8 cellular contexts compared by ENCODE assay signal in the genomic region with DNA sequence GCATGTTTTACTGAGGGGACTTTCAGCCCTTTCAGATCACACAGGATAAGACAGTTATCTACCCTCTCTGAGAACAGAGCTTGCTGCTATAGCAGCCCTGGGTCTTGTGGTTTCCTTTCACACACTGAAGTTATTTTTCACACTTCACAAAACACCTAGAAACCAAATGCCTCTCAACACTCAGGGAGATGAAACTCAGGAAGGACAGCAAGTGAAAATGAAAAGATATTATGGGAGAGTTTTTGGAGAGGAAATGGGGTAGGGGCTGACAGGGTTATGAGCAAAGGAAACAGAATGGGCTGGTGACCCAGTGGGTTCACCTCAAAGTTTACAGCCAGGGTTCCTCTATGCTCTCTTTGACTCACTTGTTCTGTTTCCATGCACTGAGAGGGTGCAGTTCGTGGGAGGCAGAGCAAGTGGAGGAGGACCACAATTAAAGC. TPM values are rescaled to one million over a fixed set of nuclear protein-coding genes. Genes with fewer than 3 reads are reported as not detected.
A peak's percentile ranks its signal among the peaks of the same experiment; 100 is the strongest.
DNase-seq lines count a peak whose midpoint lies in the region; ATAC-seq and TF ChIP-seq lines count a peak whose summit lies in the region.

No MANE protein-coding gene starts in this region.

- peaks cover 88% of the 10 kb centered on the region for H3K4me1 Mint-ChIP-seq in activated CD8-positive, alpha-beta memory T cell treated with anti-CD3 and anti-CD28 coated beads, Interleukin-2, amount 10 ng/mL, durations not matched to agents 7 days and 5 days

- ATAC-seq in GM18909 (IDR thresholded peaks at IDR 0.05; ENCODE audit: poor library complexity, unreplicated experiment), result peak; percentile 85
- peak; percentile 83 for ATAC-seq in HG03064 (IDR thresholded peaks at IDR 0.05; ENCODE audit: low read depth, unreplicated experiment)
- peak; percentile 76 for ATAC-seq in activated CD8-positive, alpha-beta memory T cell treated with anti-CD3 and anti-CD28 coated beads, Interleukin-2, amount 10 ng/mL, durations not matched to agents 7 days and 5 days
- no peak for ATAC-seq in omental fat pad (ENCODE audit: low FRiP score)

- peaks cover 8% of the 10 kb centered on the region for H3K9me3 Mint-ChIP-seq in activated CD8-positive, alpha-beta memory T cell treated with anti-CD3 and anti-CD28 coated beads, Interleukin-2, amount 10 ng/mL, durations not matched to agents 7 days and 5 days (ENCODE audit: low read depth)

- peaks cover 33% of the 10 kb centered on the region for H3K36me3 Mint-ChIP-seq in activated CD8-positive, alpha-beta memory T cell treated with anti-CD3 and anti-CD28 coated beads, Interleukin-2, amount 10 ng/mL, durations not matched to agents 7 days and 5 days

- H3K27ac Mint-ChIP-seq in activated CD8-positive, alpha-beta memory T cell treated with anti-CD3 and anti-CD28 coated beads, Interleukin-2, amount 10 ng/mL, durations not matched to agents 7 days and 5 days, result peak overlapping the region; percentile 93

- TF ChIP-seq CTCF in omental fat pad (IDR thresholded peaks at IDR 0.05), result no peak

- H3K4me3 Mint-ChIP-seq in activated CD8-positive, alpha-beta memory T cell treated with anti-CD3 and anti-CD28 coated beads, Interleukin-2, amount 10 ng/mL, durations not matched to agents 7 days and 5 days, result peak overlapping the region; percentile 36

- DNase-seq in activated CD8-positive, alpha-beta memory T cell treated with anti-CD3 and anti-CD28 coated beads, Interleukin-2, amount 10 ng/mL, durations not matched to agents 7 days and 5 days, result peak; percentile 88
- peak in 2 of 3 experiments; percentile 49 to 53 for DNase-seq in stimulated activated CD4-positive, alpha-beta T cell treated with anti-CD3 and anti-CD28 coated beads, TNF-alpha, amount 100 ng/mL, for 4 hours (ENCODE audit: low read depth in 3 of 3)
- DNase-seq in omental fat pad (ENCODE audit: low spot score), result no peak
- DNase-seq in cerebellum (ENCODE audit: low spot score), result no peak
- no peak for DNase-seq in mucosa of gallbladder (ENCODE audit: low spot score)
- DNase-seq in AG20443 (ENCODE audit: low spot score), result no peak

- CTCF ChIA-PET in activated CD8-positive, alpha-beta memory T cell treated with anti-CD3 and anti-CD28 coated beads, Interleukin-2, amount 10 ng/mL, durations not matched to agents 7 days and 5 days (lab: Charles Lee), result interaction anchor here (0.9 to 4.9 kb wide), 5 partner anchors 18 to 220 kb away, joined by 3 to 21 read pairs (median 6); a partner anchor contains a TSS

- no peaks in the 10 kb centered on the region for H3K27me3 Mint-ChIP-seq in activated CD8-positive, alpha-beta memory T cell treated with anti-CD3 and anti-CD28 coated beads, Interleukin-2, amount 10 ng/mL, durations not matched to agents 7 days and 5 days

RNA-seq across cellular contexts. Expression of a gene that starts 17.0 kb away (rescaled TPM):
- 10 to 100 TPM; 60.3 to 80.0 TPM for total RNA-seq in activated CD8-positive, alpha-beta memory T cell treated with anti-CD3 and anti-CD28 coated beads, Interleukin-2, amount 10 ng/mL, durations not matched to agents 7 days and 5 days
- 10 to 100 TPM; 10.1 to 44.0 (median 12.8) TPM for total RNA-seq in omental fat pad
- total RNA-seq in cerebellum, result 3.1 TPM
- 19.1 TPM for total RNA-seq in mucosa of gallbladder

RNA-seq across cellular contexts. Expression of a gene that starts 36.3 kb away (rescaled TPM):
- total RNA-seq in activated CD8-positive, alpha-beta memory T cell treated with anti-CD3 and anti-CD28 coated beads, Interleukin-2, amount 10 ng/mL, durations not matched to agents 7 days and 5 days, result 10 to 100 TPM; 54.6 to 65.0 TPM
- total RNA-seq in omental fat pad, result 100 to 1,000 TPM in 1 of 4 donors, 10 to 100 TPM in 3; 16.8 to 135 (median 48.3) TPM
- total RNA-seq in cerebellum, result 4.5 TPM
- 20.5 TPM for total RNA-seq in mucosa of gallbladder

RNA-seq across cellular contexts. Expression of a gene that starts 47.9 kb away (rescaled TPM):
- total RNA-seq in activated CD8-positive, alpha-beta memory T cell treated with anti-CD3 and anti-CD28 coated beads, Interleukin-2, amount 10 ng/mL, durations not matched to agents 7 days and 5 days, result 10 to 100 TPM in 1 of 2 experiments, 1 to 10 TPM in 1; 6.8 to 12.4 TPM
- total RNA-seq in omental fat pad (10 to 100 TPM in 2 of 4 donors, 1 to 10 TPM in 2; 2.1 to 32.2 (median 9.0) TPM), cerebellum (0.82 TPM), mucosa of gallbladder (5.1 TPM)

Comparison
In these comparisons a context has a peak if more than half of its experiments do, and no peak if none do; other contexts are left out.
1. DNase-seq: peak in activated CD8-positive, alpha-beta memory T cell treated with anti-CD3 and anti-CD28 coated beads, Interleukin-2, amount 10 ng/mL, durations not matched to agents 7 days and 5 days (single experiment) and stimulated activated CD4-positive, alpha-beta T cell treated with anti-CD3 and anti-CD28 coated beads, TNF-alpha, amount 100 ng/mL, for 4 hours (2 of 3); none in omental fat pad (single experiment), cerebellum (single experiment), mucosa of gallbladder (single experiment) and AG20443 (single experiment).